In the genomic region with DNA sequence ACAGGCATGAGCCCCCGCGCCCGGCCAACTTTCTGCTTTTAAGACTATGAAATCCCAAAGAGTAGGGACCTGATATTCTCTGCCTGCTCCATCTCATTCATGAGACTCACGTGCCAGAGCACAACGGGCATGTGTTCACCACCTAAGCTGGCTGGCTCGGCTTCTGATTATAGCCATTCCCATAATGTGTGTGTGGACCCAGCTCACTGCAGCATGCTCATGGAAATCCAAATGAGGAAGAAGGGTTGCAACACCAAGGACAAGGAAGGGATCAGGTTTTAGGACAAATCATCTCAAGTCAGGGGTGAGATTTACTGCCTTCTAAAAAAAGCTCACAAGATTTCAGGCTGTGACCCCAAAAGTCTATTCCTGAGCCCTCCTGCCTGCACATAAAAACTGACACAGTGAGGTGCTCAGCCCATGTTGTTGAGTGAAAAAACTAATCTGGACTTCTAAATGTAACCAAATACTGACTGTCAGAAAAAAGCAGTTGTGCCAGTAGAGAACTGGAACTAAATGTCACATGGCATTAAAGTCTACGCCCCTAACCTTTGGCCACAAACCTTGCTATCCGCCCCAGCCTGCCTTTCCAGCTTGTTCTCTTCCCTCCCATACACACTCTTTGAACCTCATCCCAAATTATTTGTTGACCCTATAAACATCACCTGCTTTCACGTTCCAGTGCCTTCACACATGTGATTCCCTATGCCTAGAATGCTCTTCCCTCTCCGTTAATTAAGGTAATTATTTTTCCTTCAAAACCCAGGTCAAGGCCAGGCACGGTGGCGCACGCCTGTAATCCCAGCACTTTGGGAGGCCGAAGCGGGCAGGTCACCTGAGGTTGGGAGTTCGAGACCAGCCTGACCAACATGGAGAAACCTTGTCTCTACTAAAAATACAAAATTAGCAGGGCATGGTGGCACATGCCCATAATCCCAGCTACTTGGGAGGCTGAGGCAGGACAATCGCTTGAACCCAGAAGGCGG, we compare ENCODE assay signal across 17 cellular contexts. TPM values are rescaled to one million over a fixed set of nuclear protein-coding genes. Genes with fewer than 3 reads are reported as not detected.
DNase-seq lines count a peak whose midpoint lies in the region; ATAC-seq and TF ChIP-seq lines count a peak whose summit lies in the region.
"Had no signal": no experiment of that assay in that cellular context is flagged by ENCODE, and none has a peak within 500 bp of the region (broad histone marks: within the 10 kb centered on the region; RNA-seq: fewer than 3 reads in every experiment).

No MANE protein-coding gene starts in this region.

- no peaks in the 10 kb centered on the region for H3K9me3 ChIP-seq in heart right ventricle
- H3K9me3 ChIP-seq in adipocyte (ENCODE audit: control insufficient read depth, low read length): no peaks in the 10 kb centered on the region
- H3K9me3 ChIP-seq in mucosa of rectum (ENCODE audit: control insufficient read depth in 2 of 2, low read length in 2 of 2): no peaks in the 10 kb centered on the region
- no peaks in the 10 kb centered on the region for H3K9me3 ChIP-seq in testis

- H3K4me3 ChIP-seq in heart right ventricle (no peak overlapping the region), adipocyte (ENCODE audit: low read length) (peak overlapping the region; percentile 60), mucosa of rectum (ENCODE audit: low read length in 2 of 2) (peak overlapping the region; percentile 4 to 31), testis (no peak overlapping the region)

- H3K36me3 ChIP-seq in heart right ventricle (no peaks in the 10 kb centered on the region), adipocyte (ENCODE audit: control insufficient read depth, insufficient read depth, low read length, severe bottlenecking) (no peaks in the 10 kb centered on the region), mucosa of rectum (ENCODE audit: control insufficient read depth in 2 of 2, insufficient read depth in 2 of 2, low read length in 2 of 2) (no peaks in the 10 kb centered on the region), testis (ENCODE audit: low read depth, missing control alignments) (no peaks in the 10 kb centered on the region)

- H3K27me3 ChIP-seq in heart right ventricle (no peaks in the 10 kb centered on the region), adipocyte (replicated peaks; ENCODE audit: control insufficient read depth, insufficient read depth, low read length) (no peaks in the 10 kb centered on the region), mucosa of rectum (ENCODE audit: control insufficient read depth in 2 of 2, insufficient read depth in 2 of 2, low read length in 2 of 2) (no peaks in the 10 kb centered on the region), testis (no peaks in the 10 kb centered on the region)

- peaks cover 2% of the 10 kb centered on the region for H3K27me3 Mint-ChIP-seq in activated T-cell treated with anti-CD3 and anti-CD28 coated beads, Interleukin-2, amount 50 U/mL, for 4 hours (ENCODE audit: low read depth)
- H3K27me3 Mint-ChIP-seq: activated T-cell treated with anti-CD3 and anti-CD28 coated beads, Interleukin-2, amount 50 U/mL, for 24 hours had no signal

- ATAC-seq in left ventricle myocardium superior: no peak
- ATAC-seq in heart right ventricle: no peak
- no peak for ATAC-seq in HG03442 (IDR thresholded peaks at IDR 0.05; ENCODE audit: unreplicated experiment)
- no peak for ATAC-seq in activated T-cell treated with anti-CD3 and anti-CD28 coated beads, Interleukin-2, amount 50 U/mL, for 4 hours
- ATAC-seq: activated naive CD4-positive, alpha-beta T cell treated with anti-CD3 and anti-CD28 coated beads, Interleukin-2, amount 50 U/mL, for 72 hours; T-cell had no signal

- 87 to 90% methylated on average over 18 of the region's 18 CpGs for WGBS in heart right ventricle, 2 donors
- WGBS in testis, 2 donors: 90 to 92% methylated on average over 18 of the region's 18 CpGs

- no peaks in the 10 kb centered on the region for H3K36me3 Mint-ChIP-seq in activated T-cell treated with anti-CD3 and anti-CD28 coated beads, Interleukin-2, amount 50 U/mL, for 4 hours (ENCODE audit: insufficient read depth)
- H3K36me3 Mint-ChIP-seq: activated naive CD4-positive, alpha-beta T cell treated with anti-CD3 and anti-CD28 coated beads, Interleukin-2, amount 50 U/mL, for 72 hours; brain; T-cell had no signal

- intact Hi-C loops in left ventricle myocardium superior (cut with micrococcal nuclease): no loop called here
- intact Hi-C loops in heart right ventricle (cut with DNase I): loop anchor here in 3 of 10 donors (10.0 kb wide), 3 partner anchors 208 to 488 kb away; partner anchors contain the start of genes CPT2 (in 1 of the 3), ECHDC2 (in 1 of the 3) and SCP2 (in 1 of the 3)
- intact Hi-C loops in testis (cut with DNase I; ENCODE audit: low total_unique reads): no loop called here

- TF ChIP-seq CTCF in heart right ventricle (IDR thresholded peaks at IDR 0.05) (no peak), testis (IDR thresholded peaks at IDR 0.05) (no peak)

- H3K4me3 Mint-ChIP-seq in activated T-cell treated with anti-CD3 and anti-CD28 coated beads, Interleukin-2, amount 50 U/mL, for 4 hours: no peak overlapping the region
- H3K4me3 Mint-ChIP-seq: activated T-cell treated with anti-CD3 and anti-CD28 coated beads, Interleukin-2, amount 50 U/mL, for 24 hours; brain; T-cell had no signal

- no peak for TF ChIP-seq POLR2A in testis (IDR thresholded peaks at IDR 0.05)

- peaks cover 0 to 40% (median 11%) of the 10 kb centered on the region in 9 donors for H3K4me1 ChIP-seq in heart right ventricle
- peaks cover 36% of the 10 kb centered on the region for H3K4me1 ChIP-seq in adipocyte (ENCODE audit: control insufficient read depth, insufficient read depth, low read length)
- H3K4me1 ChIP-seq in mucosa of rectum (ENCODE audit: control insufficient read depth in 2 of 2, insufficient read depth in 2 of 2, low read length in 2 of 2): peaks cover 19 to 21% of the 10 kb centered on the region in 2 donors
- H3K4me1 ChIP-seq in testis: peaks cover 13% of the 10 kb centered on the region

- peak overlapping the region in 5 of 10 donors; percentile 5 to 70 (median 48) for H3K27ac ChIP-seq in heart right ventricle
- peak overlapping the region; percentile 63 to 65 for H3K27ac ChIP-seq in mucosa of rectum (ENCODE audit: low read depth in 2 of 2, low read length in 2 of 2)
- no peak overlapping the region for H3K27ac ChIP-seq in testis

- no peaks in the 10 kb centered on the region for H3K9me3 Mint-ChIP-seq in activated T-cell treated with anti-CD3 and anti-CD28 coated beads, Interleukin-2, amount 50 U/mL, for 4 hours
- H3K9me3 Mint-ChIP-seq: activated naive CD4-positive, alpha-beta T cell treated with anti-CD3 and anti-CD28 coated beads, Interleukin-2, amount 50 U/mL, for 72 hours; activated T-cell treated with anti-CD3 and anti-CD28 coated beads, Interleukin-2, amount 50 U/mL, for 24 hours; T-cell had no signal

- H3K9ac ChIP-seq in adipocyte (ENCODE audit: low read length) (peak overlapping the region; percentile 64), mucosa of rectum (ENCODE audit: low read depth in 1 of 2, low read length in 2 of 2) (peak overlapping the region; percentile 3 to 24)

- DNase-seq in left ventricle myocardium superior (peak; percentile 38), heart right ventricle (no peak), adipocyte (ENCODE audit: low read depth) (no peak), testis (no peak), NCI-H2196 treated with DMSO at 0.1 percent for 48 hours (lab: John Stamatoyannopoulos, UW; ENCODE audit: unreplicated experiment) (no peak)
- no peak for DNase-seq in activated T-cell treated with anti-CD3 and anti-CD28 coated beads, Interleukin-2, amount 50 U/mL, for 4 hours
- DNase-seq: activated CD4-positive, alpha-beta T cell treated with anti-CD3 and anti-CD28 coated beads, Interleukin-2, amount 50 U/mL, for 48 hours; activated T-cell treated with anti-CD3 and anti-CD28 coated beads, Interleukin-2, amount 50 U/mL, for 24 hours; erythroblast; glutamatergic neuron; NCI-H1930; NCI-H524 treated with DMSO at 0.1 percent for 48 hours; T-cell had no signal

- H3K4me1 Mint-ChIP-seq in activated T-cell treated with anti-CD3 and anti-CD28 coated beads, Interleukin-2, amount 50 U/mL, for 4 hours (ENCODE audit: low read depth): peaks cover 12% of the 10 kb centered on the region

RNA-seq across cellular contexts. Expression of gene COA7, which starts 9.1 kb away (rescaled TPM):
- total RNA-seq in left ventricle myocardium superior (18.5 TPM), heart right ventricle (10 to 100 TPM in 9 of 10 donors, 1 to 10 TPM in 1; 9.7 to 22.4 (median 16.0) TPM), testis (10 to 100 TPM; 10.0 to 11.5 TPM)
- polyA plus RNA-seq in heart right ventricle (10 to 100 TPM in 1 of 2 donors, 1 to 10 TPM in 1; 3.9 to 11.1 TPM), testis (ENCODE audit: insufficient read depth, low read depth, low replicate concordance) (8.7 TPM)
- total RNA-seq in activated T-cell treated with anti-CD3 and anti-CD28 coated beads, Interleukin-2, amount 50 U/mL, for 4 hours: 10 to 100 TPM; 35.3 to 45.1 (median 44.0) TPM

RNA-seq across cellular contexts. Expression of gene ZYG11B, which starts 19.0 kb away (rescaled TPM):
- total RNA-seq in left ventricle myocardium superior: 84.3 TPM
- 10 to 100 TPM; 48.6 to 84.3 (median 66.3) TPM for total RNA-seq in heart right ventricle
- 10 to 100 TPM in 1 of 2 donors, 1 to 10 TPM in 1; 9.1 to 17.1 TPM for polyA plus RNA-seq in heart right ventricle
- total RNA-seq in testis: 10 to 100 TPM; 73.1 to 76.6 TPM
- 17.7 TPM for polyA plus RNA-seq in testis (ENCODE audit: insufficient read depth, low read depth, low replicate concordance)
- 1 to 10 TPM; 7.7 to 9.2 (median 7.7) TPM for total RNA-seq in activated T-cell treated with anti-CD3 and anti-CD28 coated beads, Interleukin-2, amount 50 U/mL, for 4 hours

Comparison
In these comparisons a context has a peak if more than half of its experiments do, and no peak if none do; other contexts are left out.
1. H3K27ac ChIP-seq: peak in mucosa of rectum (2 of 2); none in testis (0 of 2).
2. H3K4me3 ChIP-seq: peak in adipocyte (single experiment) and mucosa of rectum (2 of 2); none in heart right ventricle (0 of 10) and testis (0 of 2).